8 cellular contexts compared by ENCODE assay signal in genomic region chr18:50879302-50880107, GRCh38. TPM values are rescaled to one million over a fixed set of nuclear protein-coding genes. Genes with fewer than 3 reads are reported as not detected.
DNase-seq lines count a peak whose midpoint lies in the region; ATAC-seq and TF ChIP-seq lines count a peak whose summit lies in the region.

No MANE protein-coding gene starts in this region.

- H3K4me1 ChIP-seq in A673 (ENCODE audit: insufficient read depth, low read length, poor library complexity, severe bottlenecking) (peaks cover 7% of the 10 kb centered on the region), osteoblast (ENCODE audit: insufficient read depth, low read length) (peaks cover 7% of the 10 kb centered on the region)

- no peaks in the 10 kb centered on the region for H3K27me3 Mint-ChIP-seq in activated naive CD4-positive, alpha-beta T cell treated with anti-CD3 and anti-CD28 coated beads, Interleukin-2, amount 10 ng/mL, durations not matched to agents 7 days and 5 days

- peak overlapping the region; percentile 99 for H3K27ac Mint-ChIP-seq in activated naive CD4-positive, alpha-beta T cell treated with anti-CD3 and anti-CD28 coated beads, Interleukin-2, amount 10 ng/mL, durations not matched to agents 7 days and 5 days

- POLR2A ChIA-PET in A673 (lab: Charles Lee; ENCODE audit: low non-redundant PET), result no interaction called here

- peak overlapping the region; percentile 88 for H3K4me2 ChIP-seq in osteoblast (ENCODE audit: insufficient read depth, low read length)

- TF ChIP-seq CTCF in A673 (conservative IDR thresholded peaks at IDR 0.05; ENCODE audit: low read depth, low read length), result no peak
- no peak for TF ChIP-seq CTCF in osteoblast (IDR thresholded peaks at IDR 0.05; ENCODE audit: extremely low read depth, low read depth, low read length)

- peak; percentile 60 for DNase-seq in A673 (ENCODE audit: low spot score)
- DNase-seq in NCI-H82 (lab: John Stamatoyannopoulos, UW), result peak; percentile 61
- no peak for DNase-seq in activated naive CD4-positive, alpha-beta T cell treated with anti-CD3 and anti-CD28 coated beads, Interleukin-2, amount 10 ng/mL, durations not matched to agents 7 days and 5 days
- peak; percentile 56 for DNase-seq in glomerular visceral epithelial cell (ENCODE audit: extremely low spot score)
- DNase-seq in osteoblast (ENCODE audit: insufficient read length, low spot score, missing footprints), result peak; percentile 79
- no peak for DNase-seq in GOT3 (lab: John Stamatoyannopoulos, UW)

- peaks cover 43% of the 10 kb centered on the region for H3K79me2 ChIP-seq in osteoblast (ENCODE audit: insufficient read depth, low read length)

- H2AFZ ChIP-seq in osteoblast (ENCODE audit: low read length), result peak overlapping the region; percentile 96

- CTCF ChIA-PET in A673 (lab: Charles Lee), result no interaction called here
- CTCF ChIA-PET in activated naive CD4-positive, alpha-beta T cell treated with anti-CD3 and anti-CD28 coated beads, Interleukin-2, amount 10 ng/mL, durations not matched to agents 7 days and 5 days (lab: Charles Lee), result interaction anchor here (1.0 to 1.6 kb wide), 2 partner anchors 59 to 149 kb away, joined by 3 to 4 read pairs; partner anchors contain the start of gene MRO

- no peaks in the 10 kb centered on the region for H3K27me3 ChIP-seq in A673 (replicated peaks; ENCODE audit: insufficient read depth, low read depth, low read length, poor library complexity)
- no peaks in the 10 kb centered on the region for H3K27me3 ChIP-seq in osteoblast (ENCODE audit: insufficient read depth, low read length)

- no peaks in the 10 kb centered on the region for H3K9me3 ChIP-seq in A673 (ENCODE audit: low read depth, low read length, poor library complexity, severe bottlenecking)
- H3K9me3 ChIP-seq in osteoblast (ENCODE audit: low read depth, low read length), result no peaks in the 10 kb centered on the region

- peak overlapping the region; percentile 83 for H3K27ac ChIP-seq in A673 (ENCODE audit: low read depth, low read length, poor library complexity, severe bottlenecking)
- peak overlapping the region; percentile 64 for H3K27ac ChIP-seq in osteoblast (ENCODE audit: low read depth, low read length)

- no peaks in the 10 kb centered on the region for H3K9me3 Mint-ChIP-seq in activated naive CD4-positive, alpha-beta T cell treated with anti-CD3 and anti-CD28 coated beads, Interleukin-2, amount 10 ng/mL, durations not matched to agents 7 days and 5 days

- intact Hi-C loops in A673 (cut with micrococcal nuclease; ENCODE audit: unreplicated experiment), result no loop called here

- peaks cover 2% of the 10 kb centered on the region for H4K20me1 ChIP-seq in osteoblast (ENCODE audit: insufficient read depth, low read length)

- no peaks in the 10 kb centered on the region for H3K36me3 ChIP-seq in A673 (ENCODE audit: insufficient read depth, low read length, poor library complexity, severe bottlenecking)
- H3K36me3 ChIP-seq in osteoblast (ENCODE audit: insufficient read depth, low read length), result no peaks in the 10 kb centered on the region

- peaks cover 39% of the 10 kb centered on the region for H3K4me1 Mint-ChIP-seq in activated naive CD4-positive, alpha-beta T cell treated with anti-CD3 and anti-CD28 coated beads, Interleukin-2, amount 10 ng/mL, durations not matched to agents 7 days and 5 days

- peak overlapping the region; percentile 99 for H3K4me3 Mint-ChIP-seq in activated naive CD4-positive, alpha-beta T cell treated with anti-CD3 and anti-CD28 coated beads, Interleukin-2, amount 10 ng/mL, durations not matched to agents 7 days and 5 days

- no TSS peak for BruUV-seq in A673 (replicated peaks; lab: Mats Ljungman, UMichigan)

- H3K36me3 Mint-ChIP-seq in activated naive CD4-positive, alpha-beta T cell treated with anti-CD3 and anti-CD28 coated beads, Interleukin-2, amount 10 ng/mL, durations not matched to agents 7 days and 5 days, result peaks cover 10% of the 10 kb centered on the region

- H3K4me3 ChIP-seq in A673 (ENCODE audit: low read depth, low read length, poor library complexity, severe bottlenecking) (peak overlapping the region; percentile 79), osteoblast (ENCODE audit: insufficient read depth, low read length) (peak overlapping the region; percentile 93)

- ATAC-seq in GM18502 (IDR thresholded peaks at IDR 0.05; ENCODE audit: poor library complexity, unreplicated experiment) (peak; percentile 32), HG03025 (IDR thresholded peaks at IDR 0.05; ENCODE audit: low FRiP score, unreplicated experiment) (peak; percentile 26)

RNA-seq across cellular contexts. Expression of gene ME2, which starts 0.6 kb away (rescaled TPM):
- 55.3 and 60.0 TPM in 2 replicates for total RNA-seq in A673 (2021)
- total RNA-seq in osteoblast, result 36.2 and 38.0 TPM in 2 replicates

RNA-seq across cellular contexts. Expression of gene MRO, which starts 59.7 kb away (rescaled TPM):
- total RNA-seq in A673 (2021) (0.28 and 0.32 TPM in 2 replicates), osteoblast (0.59 and 1.8 TPM in 2 replicates)

Comparison
In these comparisons a context has a peak if more than half of its experiments do, and no peak if none do; other contexts are left out.
1. DNase-seq: peak in A673 (single experiment), NCI-H82 (single experiment), glomerular visceral epithelial cell (single experiment) and osteoblast (single experiment); none in activated naive CD4-positive, alpha-beta T cell treated with anti-CD3 and anti-CD28 coated beads, Interleukin-2, amount 10 ng/mL, durations not matched to agents 7 days and 5 days (single experiment) and GOT3 (single experiment).